Comparison of ENCODE assay signal across 1 cellular context in the genomic region with DNA sequence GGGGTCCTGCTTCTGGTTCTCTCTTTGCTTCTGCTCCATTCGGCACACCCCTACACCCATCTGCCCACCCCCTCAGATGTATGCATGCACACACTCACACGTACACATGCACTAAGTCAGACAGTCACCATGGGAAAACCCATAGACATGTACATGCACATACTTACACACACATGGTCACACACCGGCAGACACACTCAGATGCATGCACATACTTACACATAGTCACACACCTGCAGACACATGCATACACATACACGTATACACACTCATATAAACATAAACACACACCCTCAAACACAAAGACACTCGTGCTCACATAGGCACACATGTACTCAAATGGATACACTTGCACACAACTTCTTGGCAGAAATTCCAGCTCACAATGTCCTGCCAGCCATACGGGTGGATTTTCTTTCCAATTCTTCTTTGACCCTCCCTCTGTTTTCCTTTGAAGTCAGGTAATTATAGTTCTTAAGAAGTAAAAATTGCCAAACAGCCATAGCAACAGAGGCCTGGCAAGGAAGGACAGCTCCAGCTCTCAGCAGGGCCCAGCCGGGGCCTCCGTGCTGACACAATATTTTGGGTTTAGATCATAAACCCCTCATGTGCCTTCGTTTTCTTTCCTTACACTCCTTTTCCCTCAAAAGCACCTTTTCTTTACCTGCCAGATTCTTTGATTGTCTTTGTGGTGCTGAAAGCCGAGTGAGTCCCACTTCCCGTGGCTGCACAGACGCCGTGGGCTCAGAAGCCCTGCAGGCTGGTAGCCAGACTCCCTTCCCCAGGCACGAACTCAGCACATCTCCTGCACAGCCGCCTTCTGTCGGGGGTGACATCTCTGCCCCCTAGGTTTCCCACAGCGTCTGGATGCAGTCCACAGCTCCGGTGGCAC.
TF ChIP-seq lines count a peak whose summit lies in the region.

No MANE protein-coding gene starts in this region.

TF ChIP-seq in IMR-90, 13 proteins besides CTCF, POLR2A, EP300 and RAD21:
- TF ChIP-seq RCOR1 (IDR thresholded peaks at IDR 0.05; ENCODE audit: insufficient replicate concordance, low read length) (no peak), MAZ (IDR thresholded peaks at IDR 0.05; ENCODE audit: borderline replicate concordance, low read depth, low read length) (no peak)
